ENCODE assay signal across 7 cellular contexts in genomic region chr6:63635563-63636515, GRCh38. TPM values are rescaled to one million over a fixed set of nuclear protein-coding genes. Genes with fewer than 3 reads are reported as not detected.
DNase-seq lines count a peak whose midpoint lies in the region; ATAC-seq and TF ChIP-seq lines count a peak whose summit lies in the region.

A gene with protein sequence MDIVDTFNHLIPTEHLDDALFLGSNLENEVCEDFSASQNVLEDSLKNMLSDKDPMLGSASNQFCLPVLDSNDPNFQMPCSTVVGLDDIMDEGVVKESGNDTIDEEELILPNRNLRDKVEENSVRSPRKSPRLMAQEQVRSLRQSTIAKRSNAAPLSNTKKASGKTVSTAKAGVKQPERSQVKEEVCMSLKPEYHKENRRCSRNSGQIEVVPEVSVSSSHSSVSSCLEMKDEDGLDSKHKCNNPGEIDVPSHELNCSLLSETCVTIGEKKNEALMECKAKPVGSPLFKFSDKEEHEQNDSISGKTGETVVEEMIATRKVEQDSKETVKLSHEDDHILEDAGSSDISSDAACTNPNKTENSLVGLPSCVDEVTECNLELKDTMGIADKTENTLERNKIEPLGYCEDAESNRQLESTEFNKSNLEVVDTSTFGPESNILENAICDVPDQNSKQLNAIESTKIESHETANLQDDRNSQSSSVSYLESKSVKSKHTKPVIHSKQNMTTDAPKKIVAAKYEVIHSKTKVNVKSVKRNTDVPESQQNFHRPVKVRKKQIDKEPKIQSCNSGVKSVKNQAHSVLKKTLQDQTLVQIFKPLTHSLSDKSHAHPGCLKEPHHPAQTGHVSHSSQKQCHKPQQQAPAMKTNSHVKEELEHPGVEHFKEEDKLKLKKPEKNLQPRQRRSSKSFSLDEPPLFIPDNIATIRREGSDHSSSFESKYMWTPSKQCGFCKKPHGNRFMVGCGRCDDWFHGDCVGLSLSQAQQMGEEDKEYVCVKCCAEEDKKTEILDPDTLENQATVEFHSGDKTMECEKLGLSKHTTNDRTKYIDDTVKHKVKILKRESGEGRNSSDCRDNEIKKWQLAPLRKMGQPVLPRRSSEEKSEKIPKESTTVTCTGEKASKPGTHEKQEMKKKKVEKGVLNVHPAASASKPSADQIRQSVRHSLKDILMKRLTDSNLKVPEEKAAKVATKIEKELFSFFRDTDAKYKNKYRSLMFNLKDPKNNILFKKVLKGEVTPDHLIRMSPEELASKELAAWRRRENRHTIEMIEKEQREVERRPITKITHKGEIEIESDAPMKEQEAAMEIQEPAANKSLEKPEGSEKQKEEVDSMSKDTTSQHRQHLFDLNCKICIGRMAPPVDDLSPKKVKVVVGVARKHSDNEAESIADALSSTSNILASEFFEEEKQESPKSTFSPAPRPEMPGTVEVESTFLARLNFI (N-terminal part only) (plus strand): TSS chr6:63635802. CDS start chr6:63646552, 10,750 bp downstream.

- peak; percentile 87 for ATAC-seq in GM18511 (IDR thresholded peaks at IDR 0.05; ENCODE audit: unreplicated experiment)
- peak; percentile 86 for ATAC-seq in HG03025 (IDR thresholded peaks at IDR 0.05; ENCODE audit: low FRiP score, unreplicated experiment)

- in situ Hi-C loops in astrocyte of the cerebellum (cut with HindIII; ENCODE audit: low sequenced_read_pairs), result no loop called here

- DNase-seq in NCI-H2081 (lab: John Stamatoyannopoulos, UW) (peak; percentile 92 to 95), T-helper 9 cell (peak; percentile 86), astrocyte of the cerebellum (ENCODE audit: low read depth) (peak; percentile 67), hepatic stellate cell (ENCODE audit: low spot score) (peak; percentile 86), renal cortical epithelial cell (ENCODE audit: low read depth) (peak; percentile 61)

- TF ChIP-seq CTCF in astrocyte of the cerebellum (IDR thresholded peaks at IDR 0.05; ENCODE audit: low read depth, low read length, missing control alignments), result no peak

- peak within 1 kb of the TSS; percentile 75 for H3K4me3 ChIP-seq in astrocyte of the cerebellum (ENCODE audit: low read depth, low read length)

RNA-seq across cellular contexts. Expression of the gene that starts here (rescaled TPM):
- 36.5 and 78.4 TPM in 2 replicates for total RNA-seq in renal cortical epithelial cell

Comparison
In these comparisons a context has a peak if more than half of its experiments do, and no peak if none do; other contexts are left out.
1. Peak in every context shown above with its lines: DNase-seq, ATAC-seq and H3K4me3 ChIP-seq.